Comparison of ENCODE assay signal across 8 cellular contexts in genomic region chr12:56193025-56193578, GRCh38. TPM values are rescaled to one million over a fixed set of nuclear protein-coding genes. Genes with fewer than 3 reads are reported as not detected.
DNase-seq lines count a peak whose midpoint lies in the region; ATAC-seq, FAIRE-seq and TF ChIP-seq lines count a peak whose summit lies in the region.

No MANE protein-coding gene starts in this region.

- ATAC-seq in HG03025 (IDR thresholded peaks at IDR 0.05; ENCODE audit: low FRiP score, unreplicated experiment) = no peak

- no peak overlapping the region for H3K27ac ChIP-seq in WERI-Rb-1

- no peak for FAIRE-seq in bronchial epithelial cell (lab: Jason Lieb, UNC)

- H3K4me3 ChIP-seq in WERI-Rb-1 (ENCODE audit: low read depth, low read length) = no peak overlapping the region
- H3K4me3 ChIP-seq in bronchial epithelial cell (ENCODE audit: low read depth, low read length) = no peak overlapping the region

- H3K36me3 ChIP-seq in WERI-Rb-1 (peaks cover 4% of the 10 kb centered on the region; the same call in 1 of the 2 replicates), bronchial epithelial cell (ENCODE audit: control insufficient read depth, insufficient read depth, low read length) (no peaks in the 10 kb centered on the region)

- peak; percentile 67 for TF ChIP-seq CTCF in WERI-Rb-1 (IDR thresholded peaks at IDR 0.05; ENCODE audit: low read depth, low read length)
- peak; percentile 67 for TF ChIP-seq CTCF in bronchial epithelial cell (IDR thresholded peaks at IDR 0.05; ENCODE audit: insufficient read depth, low read length, severe bottlenecking)

- H3K27me3 ChIP-seq in WERI-Rb-1 (ENCODE audit: insufficient read depth, low read depth, severe bottlenecking) (no peaks in the 10 kb centered on the region), bronchial epithelial cell (ENCODE audit: control insufficient read depth, insufficient read depth, low read length) (no peaks in the 10 kb centered on the region)

- H3K9me3 ChIP-seq in WERI-Rb-1 (ENCODE audit: severe bottlenecking) = no peaks in the 10 kb centered on the region

- DNase-seq in AG20443 (ENCODE audit: low spot score) (peak; percentile 66), H4 (ENCODE audit: low spot score) (peak; percentile 80), NCI-H2227 treated with DMSO at 0.1 percent for 48 hours (lab: John Stamatoyannopoulos, UW) (peak; percentile 43), WERI-Rb-1 (peak; percentile 78), bronchial epithelial cell (ENCODE audit: low read depth) (peak; percentile 79), left kidney (ENCODE audit: low read depth, low spot score) (peak; percentile 94)
- DNase-seq in stimulated activated CD4-positive, alpha-beta T cell treated with anti-CD3 and anti-CD28 coated beads, Interleukin-4, amount 100 ng/mL, for 24 hours = peak; percentile 86

RNA-seq across cellular contexts. Expression of gene SMARCC2, which starts 3.8 kb away (rescaled TPM):
- 19.6 and 22.9 TPM in 2 replicates for total RNA-seq in H4 (2014; rRNA removed; shearing (Covaris generic))
- total RNA-seq in bronchial epithelial cell = 14.0 and 20.4 TPM in 2 replicates

RNA-seq across cellular contexts. Expression of gene RNF41, which starts 28.6 kb away (rescaled TPM):
- 55.1 and 62.8 TPM in 2 replicates for total RNA-seq in H4 (2014; rRNA removed; shearing (Covaris generic))
- 102 and 158 TPM in 2 replicates for total RNA-seq in bronchial epithelial cell

RNA-seq across cellular contexts. Expression of gene NABP2, which starts 31.0 kb away (rescaled TPM):
- total RNA-seq in H4 (2014; rRNA removed; shearing (Covaris generic)) = 65.8 and 87.5 TPM in 2 replicates
- total RNA-seq in bronchial epithelial cell = 25.3 and 40.5 TPM in 2 replicates

RNA-seq across cellular contexts. Expression of gene MYL6, which starts 34.9 kb away (rescaled TPM):
- total RNA-seq in H4 (2014; rRNA removed; shearing (Covaris generic)) = 2,426 and 2,616 TPM in 2 replicates
- 590 and 1,212 TPM in 2 replicates for total RNA-seq in bronchial epithelial cell

RNA-seq across cellular contexts. Expression of gene SLC39A5, which starts 36.7 kb away (rescaled TPM):
- not detected in 2 replicates for total RNA-seq in H4 (2014; rRNA removed; shearing (Covaris generic))
- 0.13 and 0.26 TPM in 2 replicates for total RNA-seq in bronchial epithelial cell

Comparison
In these comparisons a context has a peak if more than half of its experiments do, and no peak if none do; other contexts are left out.
1. DNase-seq: peak in every context shown above with its lines; median percentile 94 in left kidney; 86 in stimulated activated CD4-positive, alpha-beta T cell treated with anti-CD3 and anti-CD28 coated beads, Interleukin-4, amount 100 ng/mL, for 24 hours; 80 in H4; 79 in bronchial epithelial cell; 78 in WERI-Rb-1; 66 in AG20443; 43 in NCI-H2227 treated with DMSO at 0.1 percent for 48 hours.